8 cellular contexts compared by ENCODE assay signal in genomic region chr19:57803265-57803593, GRCh38. TPM values are rescaled to one million over a fixed set of nuclear protein-coding genes. Genes with fewer than 3 reads are reported as not detected.
DNase-seq lines count a peak whose midpoint lies in the region; ATAC-seq and TF ChIP-seq lines count a peak whose summit lies in the region.

No MANE protein-coding gene starts in this region.

- peaks cover 6% of the 10 kb centered on the region; the same call in 1 of the 2 replicates for H3K4me1 ChIP-seq in HEK293 (ENCODE audit: control insufficient read depth, insufficient read depth, low read length)
- H3K4me1 ChIP-seq in iPS-15b (ENCODE audit: control insufficient read depth, insufficient read depth, low read length) = peaks cover 29% of the 10 kb centered on the region
- H3K4me1 ChIP-seq in skeletal muscle tissue (ENCODE audit: control insufficient read depth in 3 of 3, insufficient read depth in 3 of 3, low read length in 3 of 3) = peaks cover 0 to 2% (median 0%) of the 10 kb centered on the region in 3 donors

- CTCF ChIA-PET in HEK293 (lab: Yijun Ruan, JAX) = interaction anchor here (1.2 kb wide), 1 partner anchor 235 kb away, joined by 3 read pairs; no protein-coding TSS in a partner anchor
- CTCF ChIA-PET in HEK293T (lab: Yijun Ruan, JAX) = no interaction called here

- H3K27ac ChIP-seq in HEK293 (ENCODE audit: extremely low read depth, low read depth, low read length) (0 out of 2 replicates have a peak overlapping the region, but pooled peaks have one; percentile 41), skeletal muscle tissue (ENCODE audit: low read depth, low read length) (no peak overlapping the region), WERI-Rb-1 (no peak overlapping the region)

- no peak for ATAC-seq in activated naive CD8-positive, alpha-beta T cell treated with anti-CD3 and anti-CD28 coated beads, Interleukin-2, amount 50 U/mL, for 24 hours
- no peak for ATAC-seq in GM19035 (IDR thresholded peaks at IDR 0.05; ENCODE audit: unreplicated experiment)

- H3K36me3 Mint-ChIP-seq in activated naive CD8-positive, alpha-beta T cell treated with anti-CD3 and anti-CD28 coated beads, Interleukin-2, amount 50 U/mL, for 24 hours (ENCODE audit: low read depth) = peaks cover 43% of the 10 kb centered on the region

- peak overlapping the region; percentile 70 for H3K27ac Mint-ChIP-seq in activated naive CD8-positive, alpha-beta T cell treated with anti-CD3 and anti-CD28 coated beads, Interleukin-2, amount 50 U/mL, for 24 hours

- H3K36me3 ChIP-seq in HEK293 (ENCODE audit: control insufficient read depth in 2 of 2, insufficient read depth in 1 of 2, low read length in 2 of 2) (peaks cover 27 to 34% of the 10 kb centered on the region in 2 experiments; a peak in 2 of 3 replicates), iPS-15b (ENCODE audit: control insufficient read depth, insufficient read depth, low read length) (peaks cover 4% of the 10 kb centered on the region), skeletal muscle tissue (ENCODE audit: control insufficient read depth in 3 of 3, insufficient read depth in 3 of 3, low read length in 3 of 3) (peaks cover 6 to 11% (median 8%) of the 10 kb centered on the region in 3 donors), WERI-Rb-1 (peaks cover 13% of the 10 kb centered on the region)

- peak overlapping the region; percentile 73 for H3K4me3 Mint-ChIP-seq in activated naive CD8-positive, alpha-beta T cell treated with anti-CD3 and anti-CD28 coated beads, Interleukin-2, amount 50 U/mL, for 24 hours

- H3K4me3 ChIP-seq in HEK293 (ENCODE audit: low read depth, low read length) (peak overlapping the region; percentile 42), iPS-15b (ENCODE audit: low read depth, low read length) (peak overlapping the region; percentile 73), skeletal muscle tissue (ENCODE audit: low read length in 3 of 3) (peak overlapping the region in 2 of 3 donors; percentile 61 to 74), WERI-Rb-1 (ENCODE audit: low read depth, low read length) (no peak overlapping the region)

- TF ChIP-seq CTCF in HEK293 (tag by site-specific recombination; IDR thresholded peaks at IDR 0.05) (no peak), WERI-Rb-1 (IDR thresholded peaks at IDR 0.05; ENCODE audit: low read depth, low read length) (no peak)

- H3K27me3 ChIP-seq in iPS-15b (ENCODE audit: control insufficient read depth, insufficient read depth, low read length) (no peaks in the 10 kb centered on the region), skeletal muscle tissue (ENCODE audit: control insufficient read depth in 3 of 3, insufficient read depth in 3 of 3, low read length in 3 of 3) (no peaks in the 10 kb centered on the region), WERI-Rb-1 (ENCODE audit: insufficient read depth, low read depth, severe bottlenecking) (no peaks in the 10 kb centered on the region)

- peaks cover 25% of the 10 kb centered on the region for H3K4me1 Mint-ChIP-seq in activated naive CD8-positive, alpha-beta T cell treated with anti-CD3 and anti-CD28 coated beads, Interleukin-2, amount 50 U/mL, for 24 hours

- H3K27me3 Mint-ChIP-seq in activated naive CD8-positive, alpha-beta T cell treated with anti-CD3 and anti-CD28 coated beads, Interleukin-2, amount 50 U/mL, for 24 hours = no peaks in the 10 kb centered on the region

- H3K9me3 ChIP-seq in HEK293 (ENCODE audit: control insufficient read depth, insufficient read depth, low read depth, low read length) (no peaks in the 10 kb centered on the region), iPS-15b (ENCODE audit: control insufficient read depth, insufficient read depth, low read length) (no peaks in the 10 kb centered on the region), skeletal muscle tissue (ENCODE audit: control insufficient read depth in 3 of 3, low read length in 3 of 3) (no peaks in the 10 kb centered on the region), WERI-Rb-1 (ENCODE audit: severe bottlenecking) (no peaks in the 10 kb centered on the region)

- no peaks in the 10 kb centered on the region for H3K9me3 Mint-ChIP-seq in activated naive CD8-positive, alpha-beta T cell treated with anti-CD3 and anti-CD28 coated beads, Interleukin-2, amount 50 U/mL, for 24 hours

- no peak for DNase-seq in activated naive CD8-positive, alpha-beta T cell treated with anti-CD3 and anti-CD28 coated beads, Interleukin-2, amount 50 U/mL, for 24 hours
- DNase-seq in stimulated activated CD4-positive, alpha-beta T cell treated with anti-CD3 and anti-CD28 coated beads, Interleukin-4, amount 100 ng/mL, for 4 hours = no peak
- DNase-seq in HEK293T (ENCODE audit: extremely low spot score) (no peak), WERI-Rb-1 (no peak)

- POLR2A ChIA-PET in HEK293 (lab: Yijun Ruan, JAX) = no interaction called here
- POLR2A ChIA-PET in HEK293T (lab: Yijun Ruan, JAX) = interaction anchor here (1.6 kb wide), 1 partner anchor 12 kb away, joined by 4 read pairs; no protein-coding TSS in a partner anchor

- H3K9ac ChIP-seq in iPS-15b (ENCODE audit: low read depth, low read length) (peak overlapping the region; percentile 89), skeletal muscle tissue (ENCODE audit: low read depth in 1 of 3, low read length in 3 of 3) (peak overlapping the region; percentile 45 to 85 (median 58))

TF ChIP-seq in HEK293, 187 proteins besides CTCF, POLR2A, EP300 and RAD21 (continues in another document):
- no peak for TF ChIP-seq ZNF423 (tag by site-specific recombination; IDR thresholded peaks at IDR 0.05)
- TF ChIP-seq ZNF366 (tag by site-specific recombination; conservative IDR thresholded peaks at IDR 0.05) = peak; percentile 34; the same call in 1 of the 2 replicates
- TF ChIP-seq PRDM1 (tag by site-specific recombination; IDR thresholded peaks at IDR 0.05) = peak; percentile 98
- TF ChIP-seq ZNF513 (tag by site-specific recombination; IDR thresholded peaks at IDR 0.05) = no peak

TF ChIP-seq in HEK293T, 16 proteins besides CTCF, POLR2A, EP300 and RAD21:
- TF ChIP-seq FOXM1 (IDR thresholded peaks at IDR 0.05; ENCODE audit: borderline replicate concordance) (no peak), ARNT (IDR thresholded peaks at IDR 0.05) (no peak), BHLHE40 (IDR thresholded peaks at IDR 0.05; ENCODE audit: borderline replicate concordance) (no peak), ELF4 (IDR thresholded peaks at IDR 0.05) (no peak), L3MBTL2 (conservative IDR thresholded peaks at IDR 0.05) (no peak), TARDBP (IDR thresholded peaks at IDR 0.05) (no peak), CTBP1 (IDR thresholded peaks at IDR 0.05; ENCODE audit: borderline replicate concordance) (no peak), FOXK2 (IDR thresholded peaks at IDR 0.05) (no peak)

RNA-seq across cellular contexts. Expression of gene ZNF552, which starts 11.5 kb away (rescaled TPM):
- total RNA-seq in skeletal muscle tissue = 7.3 TPM

RNA-seq across cellular contexts. Expression of gene ZNF587B, which starts 26.9 kb away (rescaled TPM):
- 17.2 TPM for total RNA-seq in skeletal muscle tissue

RNA-seq across cellular contexts. Expression of gene ZNF586, which starts 33.8 kb away (rescaled TPM):
- total RNA-seq in skeletal muscle tissue = 27.1 TPM

RNA-seq across cellular contexts. Expression of gene ZNF587, which starts 46.4 kb away (rescaled TPM):
- total RNA-seq in skeletal muscle tissue = 18.8 TPM

RNA-seq across cellular contexts. Expression of gene ZNF776, which starts 56.6 kb away (rescaled TPM):
- 18.3 TPM for total RNA-seq in skeletal muscle tissue
